ENCODE assay signal across 22 cellular contexts in the genomic region with DNA sequence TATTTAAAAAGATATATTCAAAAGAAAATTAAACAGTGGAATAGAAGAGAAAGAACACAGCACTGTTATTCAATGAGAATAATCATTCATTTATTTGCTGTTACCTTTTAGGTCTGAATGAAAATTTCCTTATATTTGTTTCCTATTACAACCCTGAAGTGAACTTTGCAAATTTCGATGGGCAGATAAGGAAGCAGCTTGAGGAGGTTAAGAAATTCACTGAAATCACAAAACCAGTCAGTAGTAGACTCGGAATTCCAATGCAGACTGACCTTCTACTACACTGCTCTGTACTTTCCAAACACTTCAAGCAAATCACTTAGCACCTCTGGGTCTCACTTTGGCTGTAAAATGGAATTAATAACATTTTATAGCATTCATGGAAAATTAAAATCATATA.
"Had no signal": no experiment of that assay in that cellular context is flagged by ENCODE, and none has a peak within 500 bp of the region (broad histone marks: within the 10 kb centered on the region; RNA-seq: fewer than 3 reads in every experiment).

No MANE protein-coding gene starts in this region.

- H3K4me1 Mint-ChIP-seq: immature natural killer cell, naive B cell had no signal

- H3K9me3 ChIP-seq: lower lobe of right lung, mucosa of descending colon had no signal

- H3K36me3 ChIP-seq: esophagus muscularis mucosa, gastroesophageal sphincter, heart left ventricle, left lung, lower lobe of right lung had no signal

- ATAC-seq: gastroesophageal sphincter, left lung, lower lobe of right lung, mucosa of descending colon had no signal

- H3K27me3 Mint-ChIP-seq: naive B cell had no signal

- H3K27ac ChIP-seq: coronary artery, dorsolateral prefrontal cortex, esophagus muscularis mucosa, foreskin keratinocyte, gastroesophageal sphincter, hepatocyte, left lung, lower lobe of right lung had no signal

- FAIRE-seq: colon, endothelial cell of umbilical vein, frontal cortex had no signal

- H3K27ac Mint-ChIP-seq: immature natural killer cell, naive B cell had no signal

- H3K36me3 Mint-ChIP-seq: mesothelial cell of epicardium, naive B cell had no signal

- DNase-seq: dermis blood vessel endothelial cell; dorsolateral prefrontal cortex; effector CD4-positive, alpha-beta T cell; effector memory CD4-positive, alpha-beta T cell; immature natural killer cell; left cardiac atrium; left lung; left ventricle myocardium superior; lower lobe of right lung; mesenchymal stem cell; mucosa of descending colon; naive B cell had no signal

- H3K4me3 ChIP-seq: dorsolateral prefrontal cortex, esophagus muscularis mucosa, gastroesophageal sphincter, heart left ventricle, hepatocyte, left lung, lower lobe of right lung, mucosa of descending colon had no signal

- H3K4me1 ChIP-seq: gastroesophageal sphincter, left lung, lower lobe of right lung had no signal

- H3K4me3 Mint-ChIP-seq: immature natural killer cell, mesothelial cell of epicardium, naive B cell had no signal

- H3K27me3 ChIP-seq: esophagus muscularis mucosa, foreskin keratinocyte, gastroesophageal sphincter, heart left ventricle, hepatocyte, left lung had no signal

- H3K79me2 ChIP-seq: hepatocyte had no signal

- H2AFZ ChIP-seq: hepatocyte had no signal

- H3K4me2 ChIP-seq: hepatocyte had no signal
